1 cellular context compared by ENCODE assay signal in genomic region chr12:94435511-94435927, GRCh38.
TF ChIP-seq lines count a peak whose summit lies in the region.

No MANE protein-coding gene starts in this region.

TF ChIP-seq in GM23338, 12 proteins besides CTCF, POLR2A, EP300 and RAD21 (continued from another document):
- TF ChIP-seq, protein P1, sequence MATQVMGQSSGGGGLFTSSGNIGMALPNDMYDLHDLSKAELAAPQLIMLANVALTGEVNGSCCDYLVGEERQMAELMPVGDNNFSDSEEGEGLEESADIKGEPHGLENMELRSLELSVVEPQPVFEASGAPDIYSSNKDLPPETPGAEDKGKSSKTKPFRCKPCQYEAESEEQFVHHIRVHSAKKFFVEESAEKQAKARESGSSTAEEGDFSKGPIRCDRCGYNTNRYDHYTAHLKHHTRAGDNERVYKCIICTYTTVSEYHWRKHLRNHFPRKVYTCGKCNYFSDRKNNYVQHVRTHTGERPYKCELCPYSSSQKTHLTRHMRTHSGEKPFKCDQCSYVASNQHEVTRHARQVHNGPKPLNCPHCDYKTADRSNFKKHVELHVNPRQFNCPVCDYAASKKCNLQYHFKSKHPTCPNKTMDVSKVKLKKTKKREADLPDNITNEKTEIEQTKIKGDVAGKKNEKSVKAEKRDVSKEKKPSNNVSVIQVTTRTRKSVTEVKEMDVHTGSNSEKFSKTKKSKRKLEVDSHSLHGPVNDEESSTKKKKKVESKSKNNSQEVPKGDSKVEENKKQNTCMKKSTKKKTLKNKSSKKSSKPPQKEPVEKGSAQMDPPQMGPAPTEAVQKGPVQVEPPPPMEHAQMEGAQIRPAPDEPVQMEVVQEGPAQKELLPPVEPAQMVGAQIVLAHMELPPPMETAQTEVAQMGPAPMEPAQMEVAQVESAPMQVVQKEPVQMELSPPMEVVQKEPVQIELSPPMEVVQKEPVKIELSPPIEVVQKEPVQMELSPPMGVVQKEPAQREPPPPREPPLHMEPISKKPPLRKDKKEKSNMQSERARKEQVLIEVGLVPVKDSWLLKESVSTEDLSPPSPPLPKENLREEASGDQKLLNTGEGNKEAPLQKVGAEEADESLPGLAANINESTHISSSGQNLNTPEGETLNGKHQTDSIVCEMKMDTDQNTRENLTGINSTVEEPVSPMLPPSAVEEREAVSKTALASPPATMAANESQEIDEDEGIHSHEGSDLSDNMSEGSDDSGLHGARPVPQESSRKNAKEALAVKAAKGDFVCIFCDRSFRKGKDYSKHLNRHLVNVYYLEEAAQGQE (IDR thresholded peaks at IDR 0.05; ENCODE audit: unreplicated experiment): no peak
- TF ChIP-seq ETS1 (IDR thresholded peaks at IDR 0.05) (no peak), POLR2AphosphoS5 (IDR thresholded peaks at IDR 0.05; ENCODE audit: low read depth) (no peak)
TF ChIP-seq in GM23338: peak in this region for 0.
